Comparison of ENCODE assay signal across 12 cellular contexts in genomic region chr15:50257924-50258323, GRCh38. TPM values are rescaled to one million over a fixed set of nuclear protein-coding genes. Genes with fewer than 3 reads are reported as not detected.
DNase-seq lines count a peak whose midpoint lies in the region; ATAC-seq and TF ChIP-seq lines count a peak whose summit lies in the region.
"Had no signal": no experiment of that assay in that cellular context is flagged by ENCODE, and none has a peak within 500 bp of the region (broad histone marks: within the 10 kb centered on the region; RNA-seq: fewer than 3 reads in every experiment).

No MANE protein-coding gene starts in this region.

- TF ChIP-seq CTCF in fibroblast of villous mesenchyme (IDR thresholded peaks at IDR 0.05; ENCODE audit: insufficient read depth, low read depth, low read length): no peak

- no peak overlapping the region for H3K4me3 ChIP-seq in fibroblast of villous mesenchyme (ENCODE audit: low read depth, low read length)
- H3K4me3 ChIP-seq: heart left ventricle, ovary had no signal

- ATAC-seq in GM21576 (IDR thresholded peaks at IDR 0.05; ENCODE audit: unreplicated experiment) (no peak), HG03097 (IDR thresholded peaks at IDR 0.05; ENCODE audit: low FRiP score, unreplicated experiment) (no peak)
- ATAC-seq: heart left ventricle, T-cell had no signal

- DNase-seq in AML-193 (lab: John Stamatoyannopoulos, UW): peak; percentile 84 to 87
- DNase-seq in HPDE6-E6E7 (ENCODE audit: extremely low spot score): peak; percentile 37
- peak; percentile 47 for DNase-seq in SIG-M5 (lab: John Stamatoyannopoulos, UW)
- DNase-seq in fibroblast of villous mesenchyme (ENCODE audit: low read depth): peak; percentile 58
- DNase-seq in NCI-H1092 (lab: John Stamatoyannopoulos, UW): no peak
- DNase-seq in stimulated activated CD4-positive, alpha-beta T cell treated with anti-CD3 and anti-CD28 coated beads, Interleukin-1b, Interleukin-23, amount 100 ng/mL, for 48 hours: no peak
- DNase-seq: amygdala, heart left ventricle, ovary, T-cell had no signal

RNA-seq across cellular contexts. Expression of gene HDC, which starts 7.6 kb away (rescaled TPM):
- not detected in 2 replicates for total RNA-seq in fibroblast of villous mesenchyme

Comparison
In these comparisons a context has a peak if more than half of its experiments do, and no peak if none do; other contexts are left out.
1. DNase-seq: peak in AML-193 (2 of 2), HPDE6-E6E7 (single experiment), SIG-M5 (single experiment) and fibroblast of villous mesenchyme (single experiment); none in NCI-H1092 (single experiment) and stimulated activated CD4-positive, alpha-beta T cell treated with anti-CD3 and anti-CD28 coated beads, Interleukin-1b, Interleukin-23, amount 100 ng/mL, for 48 hours (single experiment).